ENCODE assay signal across 12 cellular contexts in genomic region chr15:61049934-61050333, GRCh38.
DNase-seq lines count a peak whose midpoint lies in the region; ATAC-seq and TF ChIP-seq lines count a peak whose summit lies in the region.
"Had no signal": no experiment of that assay in that cellular context is flagged by ENCODE, and none has a peak within 500 bp of the region (broad histone marks: within the 10 kb centered on the region; RNA-seq: fewer than 3 reads in every experiment).

No MANE protein-coding gene starts in this region.

- H3K27me3 Mint-ChIP-seq in glutamatergic neuron (ENCODE audit: unreplicated experiment): no peaks in the 10 kb centered on the region
- peaks cover 8% of the 10 kb centered on the region for H3K27me3 Mint-ChIP-seq in activated naive CD8-positive, alpha-beta T cell treated with anti-CD3 and anti-CD28 coated beads for 36 hours

- no peaks in the 10 kb centered on the region for H3K9me3 ChIP-seq in sigmoid colon

- H3K4me1 Mint-ChIP-seq in glutamatergic neuron (ENCODE audit: low read depth, unreplicated experiment): peaks cover 17% of the 10 kb centered on the region
- H3K4me1 Mint-ChIP-seq in activated naive CD8-positive, alpha-beta T cell treated with anti-CD3 and anti-CD28 coated beads for 36 hours: no peaks in the 10 kb centered on the region

- H3K27ac Mint-ChIP-seq in glutamatergic neuron (ENCODE audit: unreplicated experiment): no peak overlapping the region
- H3K27ac Mint-ChIP-seq in activated naive CD8-positive, alpha-beta T cell treated with anti-CD3 and anti-CD28 coated beads for 36 hours: no peak overlapping the region
- H3K27ac Mint-ChIP-seq: activated naive CD4-positive, alpha-beta T cell treated with anti-CD3 and anti-CD28 coated beads, Interleukin-2, amount 50 U/mL, for 72 hours; CD8-positive, alpha-beta T cell had no signal

- H3K36me3 ChIP-seq in sigmoid colon: no peaks in the 10 kb centered on the region

- H3K4me3 ChIP-seq in epithelial cell of proximal tubule (ENCODE audit: low read depth, low read length) (no peak overlapping the region), sigmoid colon (no peak overlapping the region)

- intact Hi-C loops in sigmoid colon (cut with DNase I): loop anchor here (2.0 to 5.0 kb wide), 3 partner anchors 133 to 543 kb away; no protein-coding TSS in a partner anchor

- TF ChIP-seq POLR2A in sigmoid colon (IDR thresholded peaks at IDR 0.05): no peak

- H3K9me3 Mint-ChIP-seq in glutamatergic neuron (ENCODE audit: unreplicated experiment): no peaks in the 10 kb centered on the region
- no peaks in the 10 kb centered on the region for H3K9me3 Mint-ChIP-seq in activated naive CD8-positive, alpha-beta T cell treated with anti-CD3 and anti-CD28 coated beads for 36 hours
- H3K9me3 Mint-ChIP-seq: activated naive CD4-positive, alpha-beta T cell treated with anti-CD3 and anti-CD28 coated beads, Interleukin-2, amount 50 U/mL, for 72 hours; CD8-positive, alpha-beta T cell had no signal

- ATAC-seq in GM18520 (IDR thresholded peaks at IDR 0.05; ENCODE audit: unreplicated experiment): peak; percentile 64
- ATAC-seq: activated naive CD4-positive, alpha-beta T cell treated with anti-CD3 and anti-CD28 coated beads, Interleukin-2, amount 50 U/mL, for 72 hours; CD8-positive, alpha-beta T cell had no signal

- H3K36me3 Mint-ChIP-seq in glutamatergic neuron (ENCODE audit: unreplicated experiment): no peaks in the 10 kb centered on the region
- H3K36me3 Mint-ChIP-seq in activated naive CD8-positive, alpha-beta T cell treated with anti-CD3 and anti-CD28 coated beads for 36 hours: no peaks in the 10 kb centered on the region
- H3K36me3 Mint-ChIP-seq: activated naive CD4-positive, alpha-beta T cell treated with anti-CD3 and anti-CD28 coated beads, Interleukin-2, amount 50 U/mL, for 72 hours; CD8-positive, alpha-beta T cell had no signal

- no peak for TF ChIP-seq CTCF in epithelial cell of proximal tubule (conservative IDR thresholded peaks at IDR 0.05; ENCODE audit: low read depth, low read length)
- TF ChIP-seq CTCF in sigmoid colon (IDR thresholded peaks at IDR 0.05): no peak
- no peak for TF ChIP-seq CTCF in glutamatergic neuron (IDR thresholded peaks at IDR 0.05; ENCODE audit: partially characterized antibody, unreplicated experiment)

- H3K27ac ChIP-seq in sigmoid colon: peak overlapping the region in 3 of 4 donors; percentile 57 to 64 (median 57)

- H3K4me3 Mint-ChIP-seq in glutamatergic neuron (ENCODE audit: unreplicated experiment): no peak overlapping the region
- H3K4me3 Mint-ChIP-seq in activated naive CD8-positive, alpha-beta T cell treated with anti-CD3 and anti-CD28 coated beads for 36 hours: no peak overlapping the region
- H3K4me3 Mint-ChIP-seq: CD8-positive, alpha-beta T cell had no signal

- DNase-seq in epithelial cell of proximal tubule (ENCODE audit: low read depth) (peak; percentile 72), sigmoid colon (no peak), NCI-H2227 treated with DMSO at 0.1 percent for 48 hours (lab: John Stamatoyannopoulos, UW) (no peak), amniotic stem cell (lab: John Stamatoyannopoulos, UW) (no peak), glutamatergic neuron (no peak)
- DNase-seq in activated naive CD8-positive, alpha-beta T cell treated with anti-CD3 and anti-CD28 coated beads for 36 hours: no peak
- DNase-seq: activated CD8-positive, alpha-beta memory T cell treated with anti-CD3 and anti-CD28 coated beads for 24 hours; CD8-positive, alpha-beta T cell; midbrain had no signal

- no peaks in the 10 kb centered on the region for H3K27me3 ChIP-seq in sigmoid colon

- 74 to 77% methylated on average over 11 of the region's 11 CpGs for WGBS in sigmoid colon, 2 donors

- TF ChIP-seq EP300 in sigmoid colon (IDR thresholded peaks at IDR 0.05): peak in 2 of 4 donors; percentile 12 to 18

- peaks cover 0 to 49% (median 29%) of the 10 kb centered on the region in 4 donors for H3K4me1 ChIP-seq in sigmoid colon

TF ChIP-seq in PFSK-1, 5 proteins besides CTCF, POLR2A, EP300 and RAD21:
- no peak for TF ChIP-seq SIN3A (IDR thresholded peaks at IDR 0.05; ENCODE audit: borderline replicate concordance, insufficient read depth, low read length)
- TF ChIP-seq FOXP2 (optimal IDR thresholded peaks at IDR 0.05; ENCODE audit: borderline replicate concordance, extremely low read depth, extremely low read length, insufficient read depth): peak; percentile 71
